8 cellular contexts compared by ENCODE assay signal in genomic region chr1:208654241-208654640, GRCh38.
DNase-seq lines count a peak whose midpoint lies in the region; ATAC-seq and TF ChIP-seq lines count a peak whose summit lies in the region.

No MANE protein-coding gene starts in this region.

- ATAC-seq in IMR-90 (ENCODE audit: low read depth) = no peak
- no peak for ATAC-seq in HG02798 (IDR thresholded peaks at IDR 0.05; ENCODE audit: poor library complexity, unreplicated experiment)
- ATAC-seq in HG03354 (IDR thresholded peaks at IDR 0.05; ENCODE audit: poor library complexity, severe bottlenecking, unreplicated experiment) = no peak
- no peak for ATAC-seq in HG03039 (IDR thresholded peaks at IDR 0.05; ENCODE audit: unreplicated experiment)

- no peak overlapping the region for H3K14ac ChIP-seq in IMR-90 (replicated peaks; ENCODE audit: low read depth, low read length)

- H3K4me1 ChIP-seq in IMR-90 (ENCODE audit: control insufficient read depth, insufficient read depth, low read length) (no peaks in the 10 kb centered on the region), liver (ENCODE audit: control insufficient read depth in 4 of 4, insufficient read depth in 4 of 4, low read length in 3 of 4) (no peaks in the 10 kb centered on the region)

- TF ChIP-seq POLR2A in IMR-90 (IDR thresholded peaks at IDR 0.05; ENCODE audit: low read depth, low read length) = no peak

- BruUV-seq in IMR-90 (replicated peaks; lab: Mats Ljungman, UMichigan) = no TSS peak

- intact Hi-C loops in IMR-90 (cut with micrococcal nuclease) = loop anchor here (5.0 kb wide), 1 partner anchor 783 kb away; no protein-coding TSS in a partner anchor

- H4K20me1 ChIP-seq in IMR-90 (ENCODE audit: insufficient read depth, low read length) = no peaks in the 10 kb centered on the region

- H3K9me3 ChIP-seq in IMR-90 (ENCODE audit: control insufficient read depth, insufficient read depth, low read length) (0 out of 2 replicates have a peak, but pooled peaks cover 3% of the 10 kb centered on the region), liver (ENCODE audit: control insufficient read depth in 4 of 4, low read length in 3 of 4) (no peaks in the 10 kb centered on the region)

- H3K9ac ChIP-seq in IMR-90 (ENCODE audit: low read depth, low read length) (no peak overlapping the region), liver (ENCODE audit: low read depth in 1 of 2, low read length in 2 of 2) (no peak overlapping the region)

- no peaks in the 10 kb centered on the region for H3K36me3 ChIP-seq in IMR-90 (ENCODE audit: control insufficient read depth, insufficient read depth, low read length)
- H3K36me3 ChIP-seq in liver (ENCODE audit: control insufficient read depth in 4 of 4, insufficient read depth in 3 of 4, low read depth in 1 of 4, low read length in 3 of 4) = no peaks in the 10 kb centered on the region

- no peak overlapping the region for H3K4me3 ChIP-seq in IMR-90 (ENCODE audit: insufficient read depth, low read depth, low read length)
- no peak overlapping the region for H3K4me3 ChIP-seq in liver (ENCODE audit: low read depth in 1 of 3, low read length in 3 of 3)

- in situ Hi-C loops in IMR-90 (cut with MboI; ENCODE audit: low sequenced_read_pairs) = no loop called here

- CTCF ChIA-PET in IMR-90 (lab: Yijun Ruan, JAX) = no interaction called here

- H2AK5ac ChIP-seq in IMR-90 (ENCODE audit: low read depth, low read length) = no peak overlapping the region

- no peak overlapping the region for H2BK120ac ChIP-seq in IMR-90 (ENCODE audit: low read depth, low read length)

- no peak overlapping the region for H3K23ac ChIP-seq in IMR-90 (ENCODE audit: low read depth, low read length)

- dilution Hi-C loops in IMR-90 (cut with HindIII; ENCODE audit: low sequenced_read_pairs, unreplicated experiment) = no loop called here

- H3K27me3 ChIP-seq in IMR-90 (ENCODE audit: control insufficient read depth, insufficient read depth, low read length) (no peaks in the 10 kb centered on the region), liver (ENCODE audit: control insufficient read depth in 4 of 4, insufficient read depth in 4 of 4, low read length in 3 of 4) (no peaks in the 10 kb centered on the region)

- H3K56ac ChIP-seq in IMR-90 (ENCODE audit: extremely low read depth, insufficient read depth, low read length) = no peak overlapping the region

- H2AFZ ChIP-seq in IMR-90 (replicated peaks; ENCODE audit: low read length, poor library complexity) = no peak overlapping the region

- H3K18ac ChIP-seq in IMR-90 (ENCODE audit: low read depth, low read length) = no peak overlapping the region

- DNase-seq in Daoy (ENCODE audit: low read depth) = peak; percentile 2
- no peak for DNase-seq in IMR-90
- DNase-seq in SW480 (ENCODE audit: low spot score) = peak; percentile 5
- no peak for DNase-seq in stimulated activated naive CD4-positive, alpha-beta T cell (lab: John Stamatoyannopoulos, UW)

- H2BK15ac ChIP-seq in IMR-90 (ENCODE audit: low read depth, low read length) = no peak overlapping the region

- H2BK5ac ChIP-seq in IMR-90 (ENCODE audit: low read depth, low read length, poor library complexity, severe bottlenecking) = no peak overlapping the region

- H3K9me1 ChIP-seq in IMR-90 (ENCODE audit: insufficient read depth, low read length) = no peaks in the 10 kb centered on the region

- H3K27ac ChIP-seq in IMR-90 (ENCODE audit: insufficient read depth, low read length) (no peak overlapping the region), liver (ENCODE audit: low read depth in 1 of 2, low read length in 2 of 2) (no peak overlapping the region)

- H2AK9ac ChIP-seq in IMR-90 (replicated peaks; ENCODE audit: low read depth, low read length, poor library complexity) = no peak overlapping the region

- 0 out of 2 replicates have a peak, but pooled peaks have one; percentile 20 for TF ChIP-seq CTCF in IMR-90 (conservative IDR thresholded peaks at IDR 0.05; ENCODE audit: low read depth, low read length)
- TF ChIP-seq CTCF in liver (IDR thresholded peaks at IDR 0.05; ENCODE audit: low read depth, low read length, missing input control) = peak; percentile 28

- H2BK20ac ChIP-seq in IMR-90 (ENCODE audit: low read depth, low read length) = no peak overlapping the region

- no peaks in the 10 kb centered on the region for H3K79me1 ChIP-seq in IMR-90 (ENCODE audit: low read depth in 1 of 2, low read length in 2 of 2)

- H4K5ac ChIP-seq in IMR-90 (ENCODE audit: low read depth, low read length) = no peak overlapping the region

- 47% methylated on average over 3 of the region's 3 CpGs; no CpG with 5 or more reads in 1 of the 2 experiments for WGBS in IMR-90 (ENCODE audit: extremely low coverage in 2 of 2, insufficient read length in 1 of 2), 2 experiments
- WGBS in liver = 65% methylated on average over 3 of the region's 3 CpGs

- TF ChIP-seq RAD21 in IMR-90 (IDR thresholded peaks at IDR 0.05; ENCODE audit: low read length) (no peak), liver (IDR thresholded peaks at IDR 0.05) (peak; percentile 48 to 70)

- H4K8ac ChIP-seq in IMR-90 (ENCODE audit: low read depth in 2 of 2, low read length in 2 of 2) = no peak overlapping the region

- H3K4me2 ChIP-seq in IMR-90 (ENCODE audit: low read depth, low read length) = no peak overlapping the region

- POLR2A ChIA-PET in IMR-90 (lab: Charles Lee; ENCODE audit: unreplicated experiment) = no interaction called here

- no peak overlapping the region for H3K4ac ChIP-seq in IMR-90 (ENCODE audit: low read depth, low read length)

- H4K91ac ChIP-seq in IMR-90 (ENCODE audit: insufficient read depth, low read depth, low read length) = no peak overlapping the region

TF ChIP-seq in IMR-90, 13 proteins besides CTCF, POLR2A, EP300 and RAD21 (continues in another document):
- TF ChIP-seq RCOR1 (IDR thresholded peaks at IDR 0.05; ENCODE audit: insufficient replicate concordance, low read length) (no peak), SMC3 (IDR thresholded peaks at IDR 0.05; ENCODE audit: low read depth, low read length) (no peak), MAFK (IDR thresholded peaks at IDR 0.05; ENCODE audit: low read depth, low read length) (no peak), MXI1 (IDR thresholded peaks at IDR 0.05; ENCODE audit: borderline replicate concordance, low read depth, low read length) (no peak), FOS (IDR thresholded peaks at IDR 0.05; ENCODE audit: low read depth, low read length) (no peak), BHLHE40 (IDR thresholded peaks at IDR 0.05; ENCODE audit: low read depth, low read length) (no peak), MAZ (IDR thresholded peaks at IDR 0.05; ENCODE audit: borderline replicate concordance, low read depth, low read length) (no peak), NFE2L2 (IDR thresholded peaks at IDR 0.05; ENCODE audit: low read depth, low read length) (no peak)
- TF ChIP-seq, protein P1, sequence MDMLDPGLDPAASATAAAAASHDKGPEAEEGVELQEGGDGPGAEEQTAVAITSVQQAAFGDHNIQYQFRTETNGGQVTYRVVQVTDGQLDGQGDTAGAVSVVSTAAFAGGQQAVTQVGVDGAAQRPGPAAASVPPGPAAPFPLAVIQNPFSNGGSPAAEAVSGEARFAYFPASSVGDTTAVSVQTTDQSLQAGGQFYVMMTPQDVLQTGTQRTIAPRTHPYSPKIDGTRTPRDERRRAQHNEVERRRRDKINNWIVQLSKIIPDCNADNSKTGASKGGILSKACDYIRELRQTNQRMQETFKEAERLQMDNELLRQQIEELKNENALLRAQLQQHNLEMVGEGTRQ (IDR thresholded peaks at IDR 0.05; ENCODE audit: low read depth, low read length) = no peak
- TF ChIP-seq, protein P2, sequence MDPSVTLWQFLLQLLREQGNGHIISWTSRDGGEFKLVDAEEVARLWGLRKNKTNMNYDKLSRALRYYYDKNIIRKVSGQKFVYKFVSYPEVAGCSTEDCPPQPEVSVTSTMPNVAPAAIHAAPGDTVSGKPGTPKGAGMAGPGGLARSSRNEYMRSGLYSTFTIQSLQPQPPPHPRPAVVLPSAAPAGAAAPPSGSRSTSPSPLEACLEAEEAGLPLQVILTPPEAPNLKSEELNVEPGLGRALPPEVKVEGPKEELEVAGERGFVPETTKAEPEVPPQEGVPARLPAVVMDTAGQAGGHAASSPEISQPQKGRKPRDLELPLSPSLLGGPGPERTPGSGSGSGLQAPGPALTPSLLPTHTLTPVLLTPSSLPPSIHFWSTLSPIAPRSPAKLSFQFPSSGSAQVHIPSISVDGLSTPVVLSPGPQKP (IDR thresholded peaks at IDR 0.05; ENCODE audit: borderline replicate concordance, low read depth, low read length) = no peak

TF ChIP-seq in liver, 16 proteins besides CTCF, POLR2A, EP300 and RAD21 (continues in another document):
- TF ChIP-seq EGR1 (IDR thresholded peaks at IDR 0.05; ENCODE audit: low read depth in 2 of 2) (no peak), MAX (IDR thresholded peaks at IDR 0.05) (no peak), GABPA (IDR thresholded peaks at IDR 0.05 in 1 of 2, conservative IDR thresholded peaks at IDR 0.05 in 1 of 2) (no peak), HNF4A (conservative IDR thresholded peaks at IDR 0.05) (no peak), HNF4G (IDR thresholded peaks at IDR 0.05) (no peak), REST (IDR thresholded peaks at IDR 0.05) (no peak), NR2F2 (IDR thresholded peaks at IDR 0.05) (no peak), RXRA (IDR thresholded peaks at IDR 0.05) (no peak)

Comparison
In these comparisons a context has a peak if more than half of its experiments do, and no peak if none do; other contexts are left out.
1. DNase-seq: peak in Daoy (single experiment) and SW480 (single experiment); none in IMR-90 (single experiment) and stimulated activated naive CD4-positive, alpha-beta T cell (0 of 6).